26 cellular contexts compared by ENCODE assay signal in the genomic region with DNA sequence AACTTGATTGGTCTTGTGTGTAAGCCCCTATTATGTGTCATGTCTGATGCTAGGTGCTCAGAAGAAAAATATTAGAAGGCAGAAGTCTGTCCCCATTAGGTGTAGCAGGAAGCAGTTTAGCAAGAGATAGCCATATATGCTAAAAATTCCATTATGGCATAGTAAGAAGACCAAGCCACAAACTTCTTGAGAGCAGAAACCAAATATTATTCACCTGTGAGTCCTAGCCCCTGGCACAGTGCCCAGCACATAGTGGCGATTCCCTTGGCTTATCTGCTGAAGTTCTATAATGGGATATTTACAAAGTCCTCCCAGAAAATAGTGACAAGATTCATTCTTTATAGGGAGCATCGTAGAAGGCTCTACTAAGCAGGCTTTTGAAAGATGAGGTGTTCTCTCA.
"Had no signal": no experiment of that assay in that cellular context is flagged by ENCODE, and none has a peak within 500 bp of the region (broad histone marks: within the 10 kb centered on the region; RNA-seq: fewer than 3 reads in every experiment).

No MANE protein-coding gene starts in this region.

- H3K36me3 ChIP-seq: MG63 had no signal

- DNase-seq: activated B cell treated with CpG ODN at 0.5 μM for 24 hours; activated CD4-positive, alpha-beta T cell treated with anti-CD3 and anti-CD28 coated beads for 1 hour; activated CD4-positive, alpha-beta T cell treated with anti-CD3 and anti-CD28 coated beads, Interleukin-2, amount 10 ng/mL, durations not matched to agents 24 days and 14 days; activated CD4-positive, alpha-beta T cell treated with anti-CD3 and anti-CD28 coated beads, Interleukin-2, amount 50 U/mL, for 48 hours; activated CD8-positive, alpha-beta memory T cell treated with anti-CD3 and anti-CD28 coated beads for 24 hours; activated effector memory CD4-positive, alpha-beta T cell treated with anti-CD3 and anti-CD28 coated beads, Interleukin-2, amount 50 U/mL, for 16 hours; activated naive CD4-positive, alpha-beta T cell treated with anti-CD3 and anti-CD28 coated beads for 36 hours; activated T-cell treated with anti-CD3 and anti-CD28 coated beads, Interleukin-2, amount 50 U/mL, for 4 hours; amygdala; cerebellar nuclear complex; KG1; MG63; MV-4-11; NCI-H1092 treated with DMSO at 0.1 percent for 48 hours; NCI-H1417 treated with DMSO at 0.1 percent for 48 hours; NCI-H1694; NCI-H2029; NCI-H2107; NCI-H510A treated with DMSO at 0.1 percent for 48 hours; NCI-H69; NK-92 treated with Interleukin-12 subunit alpha and Interleukin-12 subunit beta, amount 100 ng/mL, for 24 hours; SIG-M5; T-helper 17 cell; T-helper 9 cell had no signal

- H3K36me3 Mint-ChIP-seq: brain had no signal

- H3K9me3 Mint-ChIP-seq: activated B cell treated with CpG ODN at 0.5 μM for 24 hours; activated naive CD4-positive, alpha-beta T cell treated with anti-CD3 and anti-CD28 coated beads for 36 hours; activated T-cell treated with anti-CD3 and anti-CD28 coated beads, Interleukin-2, amount 50 U/mL, for 4 hours had no signal

- H3K27ac Mint-ChIP-seq: activated B cell treated with CpG ODN at 0.5 μM for 24 hours; activated CD4-positive, alpha-beta T cell treated with anti-CD3 and anti-CD28 coated beads, Interleukin-2, amount 10 ng/mL, durations not matched to agents 24 days and 14 days; activated naive CD4-positive, alpha-beta T cell treated with anti-CD3 and anti-CD28 coated beads for 36 hours; activated naive CD8-positive, alpha-beta T cell; brain; T-helper 17 cell had no signal

- H3K4me3 Mint-ChIP-seq: activated B cell treated with CpG ODN at 0.5 μM for 24 hours; activated CD4-positive, alpha-beta T cell treated with anti-CD3 and anti-CD28 coated beads, Interleukin-2, amount 10 ng/mL, durations not matched to agents 24 days and 14 days; activated naive CD4-positive, alpha-beta T cell treated with anti-CD3 and anti-CD28 coated beads for 36 hours; activated naive CD8-positive, alpha-beta T cell; activated T-cell treated with anti-CD3 and anti-CD28 coated beads, Interleukin-2, amount 50 U/mL, for 4 hours; brain; T-helper 17 cell had no signal

- H3K4me3 ChIP-seq: MG63 had no signal

- H3K27me3 ChIP-seq: MG63 had no signal

- H3K27me3 Mint-ChIP-seq: activated B cell treated with CpG ODN at 0.5 μM for 24 hours; activated CD4-positive, alpha-beta T cell treated with anti-CD3 and anti-CD28 coated beads, Interleukin-2, amount 10 ng/mL, durations not matched to agents 24 days and 14 days; activated naive CD8-positive, alpha-beta T cell; T-helper 17 cell had no signal

- H3K9me3 ChIP-seq: MG63 had no signal

- ATAC-seq: activated T-cell treated with anti-CD3 and anti-CD28 coated beads, Interleukin-2, amount 50 U/mL, for 4 hours; T-helper 17 cell had no signal

- H3K4me1 Mint-ChIP-seq: activated B cell treated with CpG ODN at 0.5 μM for 24 hours; activated CD4-positive, alpha-beta T cell treated with anti-CD3 and anti-CD28 coated beads, Interleukin-2, amount 10 ng/mL, durations not matched to agents 24 days and 14 days; brain; T-helper 17 cell had no signal
